Comparison of ENCODE assay signal across 11 cellular contexts in genomic region chr6:190596-191395, GRCh38.
DNase-seq lines count a peak whose midpoint lies in the region; ATAC-seq and TF ChIP-seq lines count a peak whose summit lies in the region.
"Had no signal": no experiment of that assay in that cellular context is flagged by ENCODE, and none has a peak within 500 bp of the region (broad histone marks: within the 10 kb centered on the region; RNA-seq: fewer than 3 reads in every experiment).

No MANE protein-coding gene starts in this region.

- in situ Hi-C loops in GM13976 (cut with MboI; ENCODE audit: low sequenced_read_pairs, unreplicated experiment): no loop called here

- peak; percentile 14 for DNase-seq in GDM1 (lab: John Stamatoyannopoulos, UW)
- DNase-seq in GM13976 (ENCODE audit: low spot score): no peak
- peak; percentile 33 for DNase-seq in UCSD-AML1 (lab: John Stamatoyannopoulos, UW; ENCODE audit: unreplicated experiment)
- peak; percentile 81 for DNase-seq in islet precursor cell
- DNase-seq in NCI-H2029 treated with DMSO at 0.1 percent for 48 hours (lab: John Stamatoyannopoulos, UW): no peak
- DNase-seq in C1 segment of cervical spinal cord (lab: John Stamatoyannopoulos, UW): no peak
- DNase-seq: cortex of kidney; hypothalamus; stimulated activated CD4-positive, alpha-beta T cell treated with anti-CD3 and anti-CD28 coated beads, Interleukin-1b, Interleukin-23, amount 100 ng/mL, for 48 hours; tibial artery had no signal

- no peak for ATAC-seq in HG03469 (IDR thresholded peaks at IDR 0.05; ENCODE audit: unreplicated experiment)

- peak; percentile 47 for TF ChIP-seq CTCF in GM13976 (IDR thresholded peaks at IDR 0.05; ENCODE audit: borderline replicate concordance, control extremely low read depth, extremely low read depth, insufficient read depth, missing control alignments)

Comparison
In these comparisons a context has a peak if more than half of its experiments do, and no peak if none do; other contexts are left out.
1. DNase-seq: peak in GDM1 (single experiment), UCSD-AML1 (single experiment) and islet precursor cell (single experiment); none in GM13976 (single experiment), NCI-H2029 treated with DMSO at 0.1 percent for 48 hours (single experiment) and C1 segment of cervical spinal cord (0 of 14).